In genomic region chrX:41085105-41085882, GRCh38 we compare ENCODE assay signal across 8 cellular contexts. TPM values are rescaled to one million over a fixed set of nuclear protein-coding genes. Genes with fewer than 3 reads are reported as not detected.
DNase-seq lines count a peak whose midpoint lies in the region; ATAC-seq, FAIRE-seq and TF ChIP-seq lines count a peak whose summit lies in the region.

Gene USP9X, plus strand, starts transcription at chrX:41085445. Its CDS starts 38,184 bp downstream, at chrX:41123629.

- peak within 1 kb of the TSS; percentile 78 for H2BK120ac ChIP-seq in H1 (replicated peaks; ENCODE audit: low read depth, low read length)

- WGBS in H1 (ENCODE audit: extremely low coverage in 1 of 2, insufficient coverage in 1 of 2, insufficient read length in 1 of 2, insufficient replicate concordance in 2 of 2, low coverage in 1 of 2, low lambda C conversion rate in 2 of 2, missing lambda C conversion rate in 1 of 2), 2 experiments: 0% methylated on average over 7 of the region's 86 CpGs; no CpG with 5 or more reads in 1 of the 2 experiments
- WGBS in mesodermal cell (ENCODE audit: insufficient coverage in 2 of 2), 2 experiments: 0 to 2% methylated on average over 15 to 29 of the region's 86 CpGs

- H3K36me3 ChIP-seq in CD8-positive, alpha-beta T cell (ENCODE audit: insufficient read depth, low read length): no peaks in the 10 kb centered on the region
- peaks cover 0 to 37% (median 2%) of the 10 kb centered on the region in 4 experiments; a peak in 3 of 8 replicates for H3K36me3 ChIP-seq in H1 (ENCODE audit: control insufficient read depth in 2 of 4, insufficient read depth in 4 of 4, low read length in 3 of 4)
- H3K36me3 ChIP-seq in mesodermal cell (ENCODE audit: control insufficient read depth, insufficient read depth, low read length): peaks cover 4% of the 10 kb centered on the region

- no peak for TF ChIP-seq POLR2A in H1 (IDR thresholded peaks at IDR 0.05; ENCODE audit: control extremely low read depth in 1 of 2, low read depth in 2 of 2, low read length in 2 of 2)

- ATAC-seq in CD8-positive, alpha-beta T cell: peak; percentile 70
- ATAC-seq in GM19455 (IDR thresholded peaks at IDR 0.05; ENCODE audit: unreplicated experiment): peak; percentile 47
- peak; percentile 71 for ATAC-seq in activated CD8-positive, alpha-beta memory T cell treated with anti-CD3 and anti-CD28 coated beads, Interleukin-2, amount 10 ng/mL, durations not matched to agents 7 days and 5 days

- H3K9me3 ChIP-seq in CD8-positive, alpha-beta T cell (ENCODE audit: low read length): no peaks in the 10 kb centered on the region
- no peaks in the 10 kb centered on the region for H3K9me3 ChIP-seq in H1 (ENCODE audit: insufficient read depth in 2 of 2, low read depth in 1 of 2, low read length in 1 of 2)
- H3K9me3 ChIP-seq in mesodermal cell (ENCODE audit: control insufficient read depth, low read length): no peaks in the 10 kb centered on the region

- H3K27me3 ChIP-seq in CD8-positive, alpha-beta T cell (ENCODE audit: insufficient read depth, low read length): no peaks in the 10 kb centered on the region
- H3K27me3 ChIP-seq in H1 (replicated peaks in 1 of 4; ENCODE audit: control insufficient read depth in 3 of 4, extremely low read depth in 1 of 4, insufficient read depth in 3 of 4, low read length in 3 of 4): no peaks in the 10 kb centered on the region

- H2BK20ac ChIP-seq in H1 (ENCODE audit: low read length): no peak within 1 kb of the TSS

- no peak within 1 kb of the TSS for H3K23ac ChIP-seq in H1 (ENCODE audit: insufficient read length)

- DNase-seq in CD8-positive, alpha-beta T cell: peak; percentile 72 to 94 (median 83)
- DNase-seq in HK-2 (ENCODE audit: unreplicated experiment) (peak; percentile 86), NOMO-1 treated with DMSO at 0.1 percent for 48 hours (lab: John Stamatoyannopoulos, UW; ENCODE audit: unreplicated experiment) (peak; percentile 74), H1 (ENCODE audit: low read depth in 1 of 2, low spot score in 2 of 2) (peak; percentile 33 to 72)
- DNase-seq in activated CD8-positive, alpha-beta memory T cell treated with anti-CD3 and anti-CD28 coated beads, Interleukin-2, amount 10 ng/mL, durations not matched to agents 7 days and 5 days: peak; percentile 90
- DNase-seq in stimulated activated CD8-positive, alpha-beta memory T cell treated with anti-CD3 and anti-CD28 coated beads, Interleukin-15, amount 100 ng/mL, for 24 hours (ENCODE audit: low read depth): peak; percentile 51

- no peaks in the 10 kb centered on the region for H3K9me3 Mint-ChIP-seq in CD8-positive, alpha-beta T cell
- no peaks in the 10 kb centered on the region for H3K9me3 Mint-ChIP-seq in activated CD8-positive, alpha-beta memory T cell treated with anti-CD3 and anti-CD28 coated beads, Interleukin-2, amount 10 ng/mL, durations not matched to agents 7 days and 5 days (ENCODE audit: low read depth)

- FAIRE-seq in H1 (lab: Jason Lieb, UNC): no peak

- peak within 1 kb of the TSS; percentile 100 for H4K5ac ChIP-seq in H1 (ENCODE audit: insufficient read length, low read depth, low read length)

- no peak for TF ChIP-seq RAD21 in H1 (IDR thresholded peaks at IDR 0.05 in 1 of 2, conservative IDR thresholded peaks at IDR 0.05 in 1 of 2; ENCODE audit: low read depth in 2 of 2, low read length in 2 of 2)

- peak within 1 kb of the TSS; percentile 99 for H3K4ac ChIP-seq in H1 (replicated peaks; ENCODE audit: insufficient read length, low read depth, low read length)

- H3K4me1 Mint-ChIP-seq in CD8-positive, alpha-beta T cell (ENCODE audit: low read depth): peaks cover 33% of the 10 kb centered on the region
- H3K4me1 Mint-ChIP-seq in activated CD8-positive, alpha-beta memory T cell treated with anti-CD3 and anti-CD28 coated beads, Interleukin-2, amount 10 ng/mL, durations not matched to agents 7 days and 5 days: peaks cover 25% of the 10 kb centered on the region

- H3K27ac ChIP-seq in CD8-positive, alpha-beta T cell (ENCODE audit: low read depth, low read length): peak within 1 kb of the TSS; percentile 100
- H3K27ac ChIP-seq in H1 (ENCODE audit: low read depth, low read length) (peak within 1 kb of the TSS; percentile 100), mesodermal cell (ENCODE audit: low read depth, low read length, severe bottlenecking) (peak within 1 kb of the TSS; percentile 100)

- H3K79me2 ChIP-seq in H1 (ENCODE audit: control insufficient read depth in 1 of 2, insufficient read depth in 2 of 2, low read length in 2 of 2): peaks cover 33 to 63% of the 10 kb centered on the region in 2 experiments

- no peak for TF ChIP-seq CTCF in CD8-positive, alpha-beta T cell (IDR thresholded peaks at IDR 0.05)
- no peak for TF ChIP-seq CTCF in H1 (IDR thresholded peaks at IDR 0.05; ENCODE audit: control extremely low read depth in 1 of 3, insufficient read depth in 1 of 3, low read depth in 1 of 3, low read length in 3 of 3)

- peak within 1 kb of the TSS; percentile 99 for H2BK5ac ChIP-seq in H1 (ENCODE audit: low read depth, low read length)

- H2BK15ac ChIP-seq in H1 (ENCODE audit: low read length): no peak within 1 kb of the TSS

- peak within 1 kb of the TSS; percentile 100 for H3K27ac Mint-ChIP-seq in CD8-positive, alpha-beta T cell
- peak within 1 kb of the TSS; percentile 99 for H3K27ac Mint-ChIP-seq in activated CD8-positive, alpha-beta memory T cell treated with anti-CD3 and anti-CD28 coated beads, Interleukin-2, amount 10 ng/mL, durations not matched to agents 7 days and 5 days

- CTCF ChIA-PET in CD8-positive, alpha-beta T cell (lab: Charles Lee): interaction anchor here (0.7 kb wide), 1 partner anchor 118 kb away, joined by 3 read pairs; no protein-coding TSS in a partner anchor
- CTCF ChIA-PET in activated CD8-positive, alpha-beta memory T cell treated with anti-CD3 and anti-CD28 coated beads, Interleukin-2, amount 10 ng/mL, durations not matched to agents 7 days and 5 days (lab: Charles Lee): interaction anchor here (0.9 to 2.9 kb wide), 2 partner anchors 29 to 32 kb away, joined by 4 to 19 read pairs; no protein-coding TSS in a partner anchor
- CTCF ChIA-PET in H1 (lab: Charles Lee; ENCODE audit: partially characterized antibody): interaction anchor here (0.7 to 1.5 kb wide), 2 partner anchors 60 to 377 kb away, joined by 3 read pairs; no protein-coding TSS in a partner anchor

- intact Hi-C loops in CD8-positive, alpha-beta T cell (cut with DNase I, micrococcal nuclease): loop anchor here (1.0 to 10.0 kb wide), 7 partner anchors 30 to 990 kb away; partner anchors contain the start of genes MED14 (in 2 of the 2), ATP6AP2 (in 1 of the 2) and BCOR (in 1 of the 2)

- H2BK12ac ChIP-seq in H1 (ENCODE audit: low read depth, low read length): peak within 1 kb of the TSS; percentile 99

- H3K4me3 ChIP-seq in CD8-positive, alpha-beta T cell (ENCODE audit: low read depth, low read length): peak within 1 kb of the TSS; percentile 95
- H3K4me3 ChIP-seq in H1 (ENCODE audit: extremely low read depth in 1 of 4, insufficient read depth in 2 of 4, low read depth in 3 of 4, low read length in 4 of 4): peak within 1 kb of the TSS; percentile 77 to 100 (median 90)
- H3K4me3 ChIP-seq in mesodermal cell (ENCODE audit: extremely low read depth, insufficient read depth, low read length, poor library complexity, severe bottlenecking): peak within 1 kb of the TSS; percentile 66

- no peak for TF ChIP-seq EP300 in H1 (IDR thresholded peaks at IDR 0.05; ENCODE audit: borderline replicate concordance in 1 of 2, low read depth in 2 of 2, low read length in 2 of 2)

- H2AFZ ChIP-seq in H1 (ENCODE audit: low read length): no peak within 1 kb of the TSS

- H3K4me1 ChIP-seq in CD8-positive, alpha-beta T cell (ENCODE audit: insufficient read depth, low read length): peaks cover 24% of the 10 kb centered on the region
- H3K4me1 ChIP-seq in H1 (replicated peaks in 1 of 4; ENCODE audit: control insufficient read depth in 3 of 4, insufficient read depth in 4 of 4, low read length in 3 of 4): peaks cover 0 to 2% (median 0%) of the 10 kb centered on the region in 4 experiments; a peak in 1 of 7 replicates
- H3K4me1 ChIP-seq in mesodermal cell (ENCODE audit: control insufficient read depth, insufficient read depth, low read length, poor library complexity, severe bottlenecking): no peaks in the 10 kb centered on the region

- H3K23me2 ChIP-seq in H1 (ENCODE audit: low read depth, low read length): no peaks in the 10 kb centered on the region

- peak within 1 kb of the TSS; percentile 66 to 77 for H3K4me2 ChIP-seq in H1 (ENCODE audit: insufficient read depth in 1 of 2, low read depth in 2 of 2, low read length in 2 of 2)

- H3K36me3 Mint-ChIP-seq in CD8-positive, alpha-beta T cell: peaks cover 18% of the 10 kb centered on the region
- peaks cover 10% of the 10 kb centered on the region for H3K36me3 Mint-ChIP-seq in activated CD8-positive, alpha-beta memory T cell treated with anti-CD3 and anti-CD28 coated beads, Interleukin-2, amount 10 ng/mL, durations not matched to agents 7 days and 5 days

- peaks cover 1 to 6% of the 10 kb centered on the region in 2 experiments for H4K20me1 ChIP-seq in H1 (replicated peaks in 1 of 2; ENCODE audit: control insufficient read depth in 1 of 2, insufficient read depth in 2 of 2, low read length in 2 of 2)

- peak within 1 kb of the TSS; percentile 80 for H3K14ac ChIP-seq in H1 (ENCODE audit: insufficient read length)

- H4K91ac ChIP-seq in H1 (replicated peaks; ENCODE audit: insufficient read length, low read length): peak within 1 kb of the TSS; percentile 98

- peak within 1 kb of the TSS; percentile 96 for H3K56ac ChIP-seq in H1 (replicated peaks; ENCODE audit: insufficient read length, low read depth, low read length)

- no peaks in the 10 kb centered on the region for H3K79me1 ChIP-seq in H1 (ENCODE audit: low read depth, low read length)

- POLR2A ChIA-PET in CD8-positive, alpha-beta T cell (lab: Charles Lee): interaction anchor here (0.6 to 3.7 kb wide), 12 partner anchors 14 to 443 kb away, joined by 3 to 37 read pairs (median 6); partner anchors contain the start of genes DDX3X and MED14
- POLR2A ChIA-PET in H1 (lab: Charles Lee; ENCODE audit: partially characterized antibody): interaction anchor here (0.7 to 4.4 kb wide), 16 partner anchors 10 to 237 kb away, joined by 3 to 19 read pairs (median 4); no protein-coding TSS in a partner anchor

- peak within 1 kb of the TSS; percentile 76 to 99 (median 96) for H3K9ac ChIP-seq in H1 (replicated peaks in 1 of 4; ENCODE audit: extremely low read depth in 1 of 4, low read depth in 3 of 4, low read length in 3 of 4)

- H4K8ac ChIP-seq in H1 (ENCODE audit: extremely low read depth, insufficient read depth, low read length): peak within 1 kb of the TSS; percentile 99

- no peaks in the 10 kb centered on the region for H3K27me3 Mint-ChIP-seq in CD8-positive, alpha-beta T cell (ENCODE audit: low read depth)
- H3K27me3 Mint-ChIP-seq in activated CD8-positive, alpha-beta memory T cell treated with anti-CD3 and anti-CD28 coated beads, Interleukin-2, amount 10 ng/mL, durations not matched to agents 7 days and 5 days: no peaks in the 10 kb centered on the region

- H3K18ac ChIP-seq in H1 (ENCODE audit: extremely low read depth, low read length): peak within 1 kb of the TSS; percentile 87

- H3K4me3 Mint-ChIP-seq in CD8-positive, alpha-beta T cell: peak within 1 kb of the TSS; percentile 95
- H3K4me3 Mint-ChIP-seq in activated CD8-positive, alpha-beta memory T cell treated with anti-CD3 and anti-CD28 coated beads, Interleukin-2, amount 10 ng/mL, durations not matched to agents 7 days and 5 days: peak within 1 kb of the TSS; percentile 87

- peak within 1 kb of the TSS; percentile 75; the same call in 1 of the 2 replicates for H2AK5ac ChIP-seq in H1 (ENCODE audit: low read depth, low read length)

RNA-seq across cellular contexts. Expression of gene USP9X, which starts in this region (rescaled TPM):
- 10 to 100 TPM; 90.3 to 93.2 TPM for total RNA-seq in CD8-positive, alpha-beta T cell
- total RNA-seq in activated CD8-positive, alpha-beta memory T cell treated with anti-CD3 and anti-CD28 coated beads, Interleukin-2, amount 10 ng/mL, durations not matched to agents 7 days and 5 days: 10 to 100 TPM; 44.9 to 47.3 TPM
- total RNA-seq in H1 (2021; fragmentation: NEBNext Ultra II Directional; extraction: Animal tissue kit (Norgen Biotek cat#: 25700)): 299 and 300 TPM in 2 replicates
- polyA plus RNA-seq in H1 (2011; rRNA removed): 58.2 and 79.2 TPM in 2 replicates
- polyA plus RNA-seq in H1 (2011; cell fraction: cytosol; rRNA removed): 102 TPM
- polyA plus RNA-seq in H1 (2011; cell fraction: nucleus; rRNA removed): 114 TPM
- polyA plus RNA-seq in H1 (2012, experiment 1 of 2): 119 to 210 TPM (median 146 TPM) in 4 replicates
- 5.3 TPM for polyA plus RNA-seq in H1 (2012, experiment 2 of 2)
- 52.3 TPM for polyA plus RNA-seq in H1 (2013, experiment 1 of 2)
- 45.5 TPM for polyA plus RNA-seq in H1 (2013, experiment 2 of 2)
- polyA minus RNA-seq in H1 (2011; rRNA and poly(A)+ RNA removed): 1,122 and 1,571 TPM in 2 replicates
- polyA minus RNA-seq in H1 (2011; cell fraction: cytosol; rRNA and poly(A)+ RNA removed): 404 TPM
- 796 TPM for polyA minus RNA-seq in H1 (2011; cell fraction: nucleus; rRNA and poly(A)+ RNA removed)
- polyA plus RNA-seq in mesodermal cell (2013, experiment 1 of 2): 42.5 TPM
- polyA plus RNA-seq in mesodermal cell (2013, experiment 2 of 2): 39.7 TPM

Comparison
In these comparisons a context has a peak if more than half of its experiments do, and no peak if none do; other contexts are left out.
1. Peak in every context shown above with its lines: DNase-seq, ATAC-seq, H3K4me3 ChIP-seq and H3K27ac ChIP-seq.